ENCODE assay signal across 8 cellular contexts in genomic region chr3:46693038-46693896, GRCh38. TPM values are rescaled to one million over a fixed set of nuclear protein-coding genes. Genes with fewer than 3 reads are reported as not detected.
DNase-seq lines count a peak whose midpoint lies in the region; ATAC-seq, FAIRE-seq and TF ChIP-seq lines count a peak whose summit lies in the region.

A gene with protein sequence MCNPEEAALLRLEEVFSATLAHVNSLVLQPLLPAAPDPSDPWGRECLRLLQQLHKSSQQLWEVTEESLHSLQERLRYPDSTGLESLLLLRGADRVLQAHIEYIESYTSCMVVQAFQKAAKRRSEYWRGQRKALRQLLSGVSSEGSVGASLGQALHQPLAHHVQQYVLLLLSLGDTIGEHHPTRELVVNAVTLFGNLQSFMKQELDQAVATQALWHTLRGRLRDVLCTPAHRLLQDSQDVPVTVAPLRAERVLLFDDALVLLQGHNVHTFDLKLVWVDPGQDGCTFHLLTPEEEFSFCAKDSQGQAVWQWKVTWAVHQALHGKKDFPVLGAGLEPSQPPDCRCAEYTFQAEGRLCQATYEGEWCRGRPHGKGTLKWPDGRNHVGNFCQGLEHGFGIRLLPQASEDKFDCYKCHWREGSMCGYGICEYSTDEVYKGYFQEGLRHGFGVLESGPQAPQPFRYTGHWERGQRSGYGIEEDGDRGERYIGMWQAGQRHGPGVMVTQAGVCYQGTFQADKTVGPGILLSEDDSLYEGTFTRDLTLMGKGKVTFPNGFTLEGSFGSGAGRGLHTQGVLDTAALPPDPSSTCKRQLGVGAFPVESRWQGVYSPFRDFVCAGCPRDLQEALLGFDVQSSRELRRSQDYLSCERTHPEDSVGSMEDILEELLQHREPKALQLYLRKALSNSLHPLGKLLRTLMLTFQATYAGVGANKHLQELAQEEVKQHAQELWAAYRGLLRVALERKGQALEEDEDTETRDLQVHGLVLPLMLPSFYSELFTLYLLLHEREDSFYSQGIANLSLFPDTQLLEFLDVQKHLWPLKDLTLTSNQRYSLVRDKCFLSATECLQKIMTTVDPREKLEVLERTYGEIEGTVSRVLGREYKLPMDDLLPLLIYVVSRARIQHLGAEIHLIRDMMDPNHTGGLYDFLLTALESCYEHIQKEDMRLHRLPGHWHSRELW (minus strand): TSS chr3:46693679. CDS start chr3:46689440, 4,239 bp downstream.

- no peaks in the 10 kb centered on the region for H4K20me1 ChIP-seq in GM12878 (ENCODE audit: control insufficient read depth, insufficient read depth)

- RAD21 ChIA-PET in GM12878 (lab: Charles Lee; ENCODE audit: unreplicated experiment) = no interaction called here

- TF ChIP-seq RAD21 in GM12878 (IDR thresholded peaks at IDR 0.05; ENCODE audit: insufficient read depth, low read depth, low read length) = no peak

- TF ChIP-seq CTCF in GM12878 (IDR thresholded peaks at IDR 0.05 in 2 of 3, conservative IDR thresholded peaks at IDR 0.05 in 1 of 3; ENCODE audit: control insufficient read depth in 2 of 3, extremely low read depth in 1 of 3, insufficient read depth in 1 of 3, low read depth in 3 of 3, low read length in 3 of 3) = no peak

- FAIRE-seq in GM12878 (lab: Jason Lieb, UNC) = no peak

- H3K36me3 ChIP-seq in GM12878 (ENCODE audit: control insufficient read depth in 2 of 2, insufficient read depth in 2 of 2, low read length in 1 of 2) = no peaks in the 10 kb centered on the region
- no peaks in the 10 kb centered on the region for H3K36me3 ChIP-seq in iPS-18a (ENCODE audit: control insufficient read depth, low read depth, low read length)

- H3K27me3 ChIP-seq in GM12878 (replicated peaks in 1 of 2; ENCODE audit: control insufficient read depth in 2 of 2, insufficient read depth in 2 of 2, low read length in 1 of 2) (peaks cover 5 to 8% of the 10 kb centered on the region in 2 experiments), iPS-18a (ENCODE audit: control insufficient read depth, insufficient read depth, low read length) (peaks cover 21% of the 10 kb centered on the region)

- TF ChIP-seq EP300 in GM12878 (IDR thresholded peaks at IDR 0.05; ENCODE audit: borderline replicate concordance in 1 of 2, control insufficient read depth in 1 of 2, low read depth in 2 of 2, low read length in 2 of 2) = no peak

- H3K4me3 ChIP-seq in GM12878 (peak within 1 kb of the TSS; percentile 53; the same call in 1 of the 2 replicates), iPS-18a (ENCODE audit: low read length) (peak within 1 kb of the TSS; percentile 55)

- no peak within 1 kb of the TSS for H3K27ac Mint-ChIP-seq in T-helper 2 cell treated with Interferon-gamma antibody and Interleukin-4, amounts not matched to agents 5 μg/mL and 100 μg/mL, for 36 hours

- POLR2A ChIA-PET in GM12878 (lab: Charles Lee) = interaction anchor here (0.9 kb wide), 1 partner anchor 90 kb away, joined by 3 read pairs; no protein-coding TSS in a partner anchor

- peaks cover 26% of the 10 kb centered on the region for H3K4me1 Mint-ChIP-seq in T-helper 2 cell treated with Interferon-gamma antibody and Interleukin-4, amounts not matched to agents 5 μg/mL and 100 μg/mL, for 36 hours (ENCODE audit: low read depth)

- SMC1A ChIA-PET in GM12878 (lab: Charles Lee; ENCODE audit: uncharacterized antibody, unreplicated experiment) = no interaction called here

- WGBS in GM12878 (ENCODE audit: insufficient coverage, insufficient replicate concordance, low lambda C conversion rate, missing lambda C conversion rate) = 6% methylated on average over 39 of the region's 72 CpGs

- H3K79me2 ChIP-seq in GM12878 (ENCODE audit: control insufficient read depth, insufficient read depth, low read length) = no peaks in the 10 kb centered on the region

- in situ Hi-C loops in GM12878 (cut with MboI) = no loop called here

- H3K27me3 Mint-ChIP-seq in T-helper 2 cell treated with Interferon-gamma antibody and Interleukin-4, amounts not matched to agents 5 μg/mL and 100 μg/mL, for 36 hours (ENCODE audit: low read depth) = peaks cover 21% of the 10 kb centered on the region

- H2AFZ ChIP-seq in GM12878 (ENCODE audit: control insufficient read depth, low read depth, low read length) = peak within 1 kb of the TSS; percentile 45; the same call in 1 of the 2 replicates

- BruUV-seq in GM12878 (replicated peaks; lab: Mats Ljungman, UMichigan) = no TSS peak

- intact Hi-C loops in GM12878 (cut with micrococcal nuclease; ENCODE audit: unreplicated experiment) = no loop called here

- H3K27ac ChIP-seq in GM12878 (ENCODE audit: control insufficient read depth, insufficient read depth) (no peak within 1 kb of the TSS), iPS-18a (ENCODE audit: low read length) (no peak within 1 kb of the TSS)

- DNase-seq in NCI-H524 (lab: John Stamatoyannopoulos, UW) = peak; percentile 21 to 51
- DNase-seq in NCI-H524 treated with DMSO at 0.1 percent for 48 hours (lab: John Stamatoyannopoulos, UW) = no peak
- DNase-seq in T-helper 2 cell treated with Interferon-gamma antibody and Interleukin-4, amounts not matched to agents 5 μg/mL and 100 μg/mL, for 36 hours (ENCODE audit: low spot score) = peak; percentile 30
- no peak for DNase-seq in GM12878 (ENCODE audit: low read depth, low spot score)
- peak; percentile 68 for DNase-seq in stimulated activated CD4-positive, alpha-beta T cell treated with anti-CD3 and anti-CD28 coated beads, Interleukin-12 subunit alpha, Interleukin-12 subunit beta, amount 100 ng/mL, for 4 hours

- peak; percentile 65 for ATAC-seq in GM12878
- no peak for ATAC-seq in HG03571 (IDR thresholded peaks at IDR 0.05; ENCODE audit: unreplicated experiment)
- no peak for ATAC-seq in GM19328 (IDR thresholded peaks at IDR 0.05; ENCODE audit: unreplicated experiment)

- peak within 1 kb of the TSS; percentile 78 for H3K4me2 ChIP-seq in GM12878 (ENCODE audit: control insufficient read depth, insufficient read depth)

- peak within 1 kb of the TSS; percentile 82 for H3K4me3 Mint-ChIP-seq in T-helper 2 cell treated with Interferon-gamma antibody and Interleukin-4, amounts not matched to agents 5 μg/mL and 100 μg/mL, for 36 hours

- H3K9me3 ChIP-seq in GM12878 (replicated peaks; ENCODE audit: control insufficient read depth, insufficient read depth, low read length) (no peaks in the 10 kb centered on the region), iPS-18a (ENCODE audit: control insufficient read depth, low read depth, low read length) (no peaks in the 10 kb centered on the region)

- H3K9ac ChIP-seq in GM12878 (ENCODE audit: control insufficient read depth, insufficient read depth, low read length) (no peak within 1 kb of the TSS), iPS-18a (ENCODE audit: low read length) (no peak within 1 kb of the TSS)

- no peak for TF ChIP-seq POLR2A in GM12878 (IDR thresholded peaks at IDR 0.05; ENCODE audit: low read depth, low read length)

- H3K4me1 ChIP-seq in GM12878 (ENCODE audit: control insufficient read depth, insufficient read depth, low read length) (peaks cover 7% of the 10 kb centered on the region), iPS-18a (ENCODE audit: control insufficient read depth, low read depth, low read length) (peaks cover 9% of the 10 kb centered on the region)

- H3K9me3 Mint-ChIP-seq in T-helper 2 cell treated with Interferon-gamma antibody and Interleukin-4, amounts not matched to agents 5 μg/mL and 100 μg/mL, for 36 hours = no peaks in the 10 kb centered on the region

- H3K36me3 Mint-ChIP-seq in T-helper 2 cell treated with Interferon-gamma antibody and Interleukin-4, amounts not matched to agents 5 μg/mL and 100 μg/mL, for 36 hours (ENCODE audit: low read depth) = no peaks in the 10 kb centered on the region

- CTCF ChIA-PET in GM12878 (lab: Yijun Ruan, JAX) = interaction anchor here (1.6 kb wide), 1 partner anchor 204 kb away, joined by 5 read pairs; no protein-coding TSS in a partner anchor

TF ChIP-seq in GM12878, 131 proteins besides CTCF, POLR2A, EP300 and RAD21 (continues in another document):
- TF ChIP-seq YBX1 (IDR thresholded peaks at IDR 0.05) = no peak
- no peak for TF ChIP-seq MTA2 (IDR thresholded peaks at IDR 0.05; ENCODE audit: low read depth)
- TF ChIP-seq ZNF207 (IDR thresholded peaks at IDR 0.05; ENCODE audit: borderline replicate concordance) = no peak

RNA-seq across cellular contexts. Expression of the gene that starts here (rescaled TPM):
- total RNA-seq in GM12878 (2013; cell fraction: nucleolus; rRNA removed) = 0.07 TPM in 1 of 2 replicates, not detected in the other
- total RNA-seq in GM12878 (2014; rRNA removed) (not detected in 2 replicates), GM12878 (2014; rRNA removed; fragmentation: Illumina TruSeq; extraction: Trizol) (not detected in 2 replicates), GM12878 (2021) (0.05 and 0.19 TPM in 2 replicates)
- not detected for polyA plus RNA-seq in GM12878 (2011; ENCODE audit: low read depth)
- polyA plus RNA-seq in GM12878 (2011; rRNA removed) (0.01 TPM in 1 of 2 replicates, not detected in the other), GM12878 (2014; fragmentation: Illumina TruSeq; extraction: Trizol) (not detected in 2 replicates), GM12878 (2014; fragmentation: Nextera tagmentation; extraction: Ambion mirVana) (not detected), GM12878 (2014; rRNA removed) (not detected in 2 replicates), GM12878 (2016; fragmentation: Nextera tagmentation; extraction: Ambion mirVana) (not detected)
- polyA plus RNA-seq in GM12878 (2011; cell fraction: cytosol; rRNA removed) = not detected in 2 replicates
- polyA plus RNA-seq in GM12878 (2011; cell fraction: nucleus; rRNA removed) = 0.21 and 0.22 TPM in 2 replicates
- 0.06 TPM in 1 of 2 replicates, not detected in the other for polyA plus RNA-seq in GM12878 (2012)
- not detected in 2 replicates for polyA minus RNA-seq in GM12878 (2011; rRNA and poly(A)+ RNA removed)
- 0.80 and 1.5 TPM in 2 replicates for polyA minus RNA-seq in GM12878 (2011; cell fraction: cytosol; rRNA and poly(A)+ RNA removed)
- 0.10 and 0.12 TPM in 2 replicates for polyA minus RNA-seq in GM12878 (2011; cell fraction: nucleus; rRNA and poly(A)+ RNA removed)

Comparison
In these comparisons a context has a peak if more than half of its experiments do, and no peak if none do; other contexts are left out.
1. DNase-seq: peak in NCI-H524 (2 of 2), T-helper 2 cell treated with Interferon-gamma antibody and Interleukin-4, amounts not matched to agents 5 μg/mL and 100 μg/mL, for 36 hours (single experiment) and stimulated activated CD4-positive, alpha-beta T cell treated with anti-CD3 and anti-CD28 coated beads, Interleukin-12 subunit alpha, Interleukin-12 subunit beta, amount 100 ng/mL, for 4 hours (single experiment); none in NCI-H524 treated with DMSO at 0.1 percent for 48 hours (single experiment) and GM12878 (single experiment).